ENCODE assay signal across 20 cellular contexts in the genomic region with DNA sequence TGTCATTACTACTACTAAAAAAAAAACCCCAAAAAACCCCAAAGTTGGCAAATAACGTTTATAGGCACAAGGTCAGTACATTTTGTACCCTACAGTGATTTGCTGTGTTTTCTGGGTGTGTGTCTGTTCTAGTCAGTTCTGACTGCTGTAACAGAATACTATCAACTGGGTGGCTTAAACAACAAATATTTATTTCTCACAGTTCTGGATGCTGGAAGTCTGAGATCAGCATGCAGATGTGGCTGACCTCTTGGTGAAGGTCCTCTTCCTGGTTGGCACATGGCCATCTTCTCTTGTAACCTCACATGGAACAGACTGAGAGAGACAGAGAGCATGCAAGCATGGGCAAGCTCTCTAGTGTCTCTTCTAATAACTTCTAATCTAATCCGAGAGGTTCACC.
DNase-seq lines count a peak whose midpoint lies in the region; ATAC-seq, FAIRE-seq and TF ChIP-seq lines count a peak whose summit lies in the region.
"Had no signal": no experiment of that assay in that cellular context is flagged by ENCODE, and none has a peak within 500 bp of the region (broad histone marks: within the 10 kb centered on the region; RNA-seq: fewer than 3 reads in every experiment).

No MANE protein-coding gene starts in this region.

- H3K27ac ChIP-seq in keratinocyte (ENCODE audit: control insufficient read depth, insufficient read depth, low read length) = no peak overlapping the region
- H3K27ac ChIP-seq: coronary artery, uterus had no signal

- peak overlapping the region; percentile 10; the same call in 1 of the 2 replicates for H3K27ac Mint-ChIP-seq in WTC11
- H3K27ac Mint-ChIP-seq in progenitor cell of endocrine pancreas = no peak overlapping the region
- H3K27ac Mint-ChIP-seq: activated T-cell treated with anti-CD3 and anti-CD28 coated beads, Interleukin-2, amount 50 U/mL, for 72 hours had no signal

- no peaks in the 10 kb centered on the region for H3K27me3 ChIP-seq in keratinocyte (ENCODE audit: control insufficient read depth, extremely low read depth, insufficient read depth, low read length)
- H3K27me3 ChIP-seq: uterus had no signal

- peaks cover 3% of the 10 kb centered on the region for H3K79me2 ChIP-seq in keratinocyte (ENCODE audit: control insufficient read depth, insufficient read depth, low read length)

- dilution Hi-C loops in keratinocyte (cut with MboI; ENCODE audit: extremely low pct_ligation_motif_present, low sequenced_read_pairs) = no loop called here

- peaks cover 19% of the 10 kb centered on the region for H3K4me1 ChIP-seq in keratinocyte (ENCODE audit: control insufficient read depth, extremely low read depth, insufficient read depth, low read length)
- H3K4me1 ChIP-seq: Caco-2 had no signal

- H3K9me3 ChIP-seq in keratinocyte (ENCODE audit: control insufficient read depth, low read depth, low read length) = no peaks in the 10 kb centered on the region
- H3K9me3 ChIP-seq: Caco-2, uterus had no signal

- TF ChIP-seq CTCF in WTC11 (IDR thresholded peaks at IDR 0.05) = no peak
- no peak for TF ChIP-seq CTCF in keratinocyte (optimal IDR thresholded peaks at IDR 0.05 in 1 of 3, IDR thresholded peaks at IDR 0.05 in 1 of 3, conservative IDR thresholded peaks at IDR 0.05 in 1 of 3; ENCODE audit: extremely low read depth in 1 of 3, insufficient read depth in 2 of 3, low read length in 3 of 3)
- no peak for TF ChIP-seq CTCF in progenitor cell of endocrine pancreas (IDR thresholded peaks at IDR 0.05; ENCODE audit: unreplicated experiment)
- no peak for TF ChIP-seq CTCF in GM13977 (IDR thresholded peaks at IDR 0.05; ENCODE audit: extremely low read depth, insufficient read depth, missing control alignments)

- POLR2A ChIA-PET in WTC11 (lab: Charles Lee) = no interaction called here

- no peak for DNase-seq in Right ventricle myocardium superior
- no peak for DNase-seq in cardiac septum (ENCODE audit: low spot score)
- DNase-seq in WTC11 (ENCODE audit: low spot score) = no peak
- DNase-seq in keratinocyte (ENCODE audit: low read depth, low spot score) = peak; percentile 77
- no peak for DNase-seq in progenitor cell of endocrine pancreas (ENCODE audit: low spot score, unreplicated experiment)
- no peak for DNase-seq in SIG-M5 treated with dmso at 0.1 percent for 504 hours (lab: John Stamatoyannopoulos, UW; ENCODE audit: unreplicated experiment)
- DNase-seq in cortex of kidney (lab: John Stamatoyannopoulos, UW) = no peak
- no peak for DNase-seq in GM13977 (ENCODE audit: low spot score)
- DNase-seq: activated CD4-positive, alpha-beta T cell treated with anti-CD3 and anti-CD28 coated beads, Interleukin-2, amount 50 U/mL, for 48 hours; activated T-cell treated with anti-CD3 and anti-CD28 coated beads, Interleukin-2, amount 50 U/mL, for 72 hours; Caco-2; erythroblast; GOT3; hippocampal formation; NCI-H187 treated with DMSO at 0.1 percent for 48 hours; stimulated activated naive CD4-positive, alpha-beta T cell; uterus had no signal

- in situ Hi-C loops in GM13977 (cut with MboI; ENCODE audit: low pct_unique_long_range_greater_than_20kb, low sequenced_read_pairs, unreplicated experiment) = no loop called here

- peak; percentile 93 for FAIRE-seq in keratinocyte (lab: Jason Lieb, UNC)

- CTCF ChIA-PET in WTC11 (lab: Charles Lee) = no interaction called here

- no peak overlapping the region for H3K4me3 ChIP-seq in keratinocyte (ENCODE audit: control insufficient read depth in 2 of 3, extremely low read depth in 1 of 3, insufficient read depth in 2 of 3, low read depth in 1 of 3, low read length in 3 of 3)
- H3K4me3 ChIP-seq: coronary artery, uterus had no signal

- H4K20me1 ChIP-seq in keratinocyte (ENCODE audit: control insufficient read depth, extremely low read depth, insufficient read depth, low read length) = no peaks in the 10 kb centered on the region

- ATAC-seq in Right ventricle myocardium superior (ENCODE audit: poor library complexity) = peak; percentile 54
- no peak for ATAC-seq in WTC11
- ATAC-seq: activated T-cell treated with anti-CD3 and anti-CD28 coated beads, Interleukin-2, amount 50 U/mL, for 72 hours; sciatic nerve had no signal

- H3K4me1 Mint-ChIP-seq in WTC11 (peaks cover 9% of the 10 kb centered on the region), progenitor cell of endocrine pancreas (ENCODE audit: low read depth) (peaks cover 12% of the 10 kb centered on the region)

- H3K9me3 Mint-ChIP-seq in WTC11 (peaks cover 5% of the 10 kb centered on the region), progenitor cell of endocrine pancreas (ENCODE audit: low read depth) (peaks cover 8% of the 10 kb centered on the region)

- H3K9me1 ChIP-seq in keratinocyte (ENCODE audit: control insufficient read depth, extremely low read depth, insufficient read depth, low read length) = no peaks in the 10 kb centered on the region

- H2AFZ ChIP-seq in keratinocyte (ENCODE audit: control insufficient read depth, low read length) = no peak overlapping the region

- intact Hi-C loops in Right ventricle myocardium superior (cut with DNase I) (no loop called here), cardiac septum (cut with DNase I) (no loop called here)

- no peak overlapping the region for H3K9ac ChIP-seq in keratinocyte (ENCODE audit: control insufficient read depth, extremely low read depth, insufficient read depth, low read length)

- H3K27me3 Mint-ChIP-seq in WTC11 (ENCODE audit: low read depth) = no peaks in the 10 kb centered on the region
- H3K27me3 Mint-ChIP-seq in progenitor cell of endocrine pancreas = no peaks in the 10 kb centered on the region

- H3K4me3 Mint-ChIP-seq in WTC11 (no peak overlapping the region), progenitor cell of endocrine pancreas (ENCODE audit: low read depth) (no peak overlapping the region)
- H3K4me3 Mint-ChIP-seq: activated T-cell treated with anti-CD3 and anti-CD28 coated beads, Interleukin-2, amount 50 U/mL, for 72 hours; neural crest cell had no signal

- peaks cover 0 to 2% of the 10 kb centered on the region in 2 experiments for H3K36me3 ChIP-seq in keratinocyte (ENCODE audit: control insufficient read depth in 2 of 2, extremely low read depth in 1 of 2, insufficient read depth in 2 of 2, low read length in 2 of 2)
- H3K36me3 ChIP-seq: uterus had no signal

- peaks cover 7% of the 10 kb centered on the region for H3K36me3 Mint-ChIP-seq in WTC11
- peaks cover 23% of the 10 kb centered on the region for H3K36me3 Mint-ChIP-seq in progenitor cell of endocrine pancreas (ENCODE audit: insufficient read depth)

- H3K4me2 ChIP-seq in keratinocyte (ENCODE audit: control insufficient read depth, extremely low read depth, insufficient read depth, low read depth, low read length) = no peak overlapping the region

TF ChIP-seq in WTC11, 78 proteins besides CTCF, POLR2A, EP300 and RAD21 (continues in another document):
- TF ChIP-seq FOXP4 (CRISPR knock-in tag; IDR thresholded peaks at IDR 0.05) (no peak), ATF1 (CRISPR knock-in tag; IDR thresholded peaks at IDR 0.05) (no peak), ZNF396 (CRISPR knock-in tag; IDR thresholded peaks at IDR 0.05; ENCODE audit: borderline replicate concordance) (no peak), ERG (CRISPR knock-in tag; IDR thresholded peaks at IDR 0.05) (no peak), JUN (CRISPR knock-in tag; IDR thresholded peaks at IDR 0.05) (no peak), NR2C2 (CRISPR knock-in tag; IDR thresholded peaks at IDR 0.05) (no peak), ETV6 (CRISPR knock-in tag; IDR thresholded peaks at IDR 0.05) (no peak), ZNF121 (CRISPR knock-in tag; IDR thresholded peaks at IDR 0.05) (no peak), FOXK1 (CRISPR knock-in tag; IDR thresholded peaks at IDR 0.05) (no peak), IRF1 (CRISPR knock-in tag; IDR thresholded peaks at IDR 0.05) (no peak), IRF2 (CRISPR knock-in tag; IDR thresholded peaks at IDR 0.05; ENCODE audit: borderline replicate concordance, low read depth) (no peak), PRRX2 (CRISPR knock-in tag; IDR thresholded peaks at IDR 0.05) (no peak)
- TF ChIP-seq, protein P1, sequence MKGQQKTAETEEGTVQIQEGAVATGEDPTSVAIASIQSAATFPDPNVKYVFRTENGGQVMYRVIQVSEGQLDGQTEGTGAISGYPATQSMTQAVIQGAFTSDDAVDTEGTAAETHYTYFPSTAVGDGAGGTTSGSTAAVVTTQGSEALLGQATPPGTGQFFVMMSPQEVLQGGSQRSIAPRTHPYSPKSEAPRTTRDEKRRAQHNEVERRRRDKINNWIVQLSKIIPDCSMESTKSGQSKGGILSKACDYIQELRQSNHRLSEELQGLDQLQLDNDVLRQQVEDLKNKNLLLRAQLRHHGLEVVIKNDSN (CRISPR knock-in tag; IDR thresholded peaks at IDR 0.05) = no peak
